ENCODE assay signal across 23 cellular contexts in genomic region chr9:89658401-89658800, GRCh38. TPM values are rescaled to one million over a fixed set of nuclear protein-coding genes. Genes with fewer than 3 reads are reported as not detected.
DNase-seq lines count a peak whose midpoint lies in the region; ATAC-seq and TF ChIP-seq lines count a peak whose summit lies in the region.
"Had no signal": no experiment of that assay in that cellular context is flagged by ENCODE, and none has a peak within 500 bp of the region (broad histone marks: within the 10 kb centered on the region; RNA-seq: fewer than 3 reads in every experiment).

No MANE protein-coding gene starts in this region.

- peak; percentile 19 for DNase-seq in DMS 273 (lab: John Stamatoyannopoulos, UW; ENCODE audit: unreplicated experiment)
- no peak for DNase-seq in DMS 273 treated with DMSO at 0.1 percent for 48 hours (lab: John Stamatoyannopoulos, UW)
- peak; percentile 70 for DNase-seq in Ammon's horn (ENCODE audit: low spot score)
- DNase-seq in medulla oblongata (ENCODE audit: extremely low spot score) = peak; percentile 48
- peak; percentile 39 for DNase-seq in sciatic nerve (ENCODE audit: low spot score)
- no peak for DNase-seq in coronary artery (ENCODE audit: low spot score)
- DNase-seq in OCI-M1 (lab: John Stamatoyannopoulos, UW) = no peak
- DNase-seq: ACHN; Caco-2; CD4-positive, alpha-beta memory T cell; GDM1; GOT3; Karpas-422; NCI-H1436 treated with DMSO at 0.1 percent for 48 hours; NCI-H1930; NCI-H748 treated with DMSO at 0.1 percent for 48 hours; PC-3; Right ventricle myocardium superior had no signal

- no peak for TF ChIP-seq CTCF in coronary artery (IDR thresholded peaks at IDR 0.05)

- no peak overlapping the region for H3K27ac ChIP-seq in coronary artery
- H3K27ac ChIP-seq: 22Rv1; BLaER1 treated with 17β-estradiol and CSF1 and Interleukin-3, amounts not matched to agents 10 nM and 100 nM had no signal

- intact Hi-C loops in sciatic nerve (cut with DNase I) = no loop called here

- no peak overlapping the region for H3K4me3 ChIP-seq in coronary artery
- H3K4me3 ChIP-seq: BLaER1 treated with 17β-estradiol and CSF1 and Interleukin-3, amounts not matched to agents 10 nM and 100 nM had no signal

- ATAC-seq in sciatic nerve (no peak), HG02973 (IDR thresholded peaks at IDR 0.05; ENCODE audit: unreplicated experiment) (no peak)
- ATAC-seq: HCT116, PC-3 had no signal

RNA-seq across cellular contexts. Expression of gene GADD45G, which starts 53.6 kb away (rescaled TPM):
- total RNA-seq in sciatic nerve = 3.5 TPM
- total RNA-seq: SK-MEL-5 had no signal

Comparison
In these comparisons a context has a peak if more than half of its experiments do, and no peak if none do; other contexts are left out.
1. DNase-seq: peak in DMS 273 (single experiment), Ammon's horn (single experiment), medulla oblongata (single experiment) and sciatic nerve (single experiment); none in DMS 273 treated with DMSO at 0.1 percent for 48 hours (single experiment), coronary artery (single experiment) and OCI-M1 (single experiment).